ENCODE assay signal across 32 cellular contexts in the genomic region with DNA sequence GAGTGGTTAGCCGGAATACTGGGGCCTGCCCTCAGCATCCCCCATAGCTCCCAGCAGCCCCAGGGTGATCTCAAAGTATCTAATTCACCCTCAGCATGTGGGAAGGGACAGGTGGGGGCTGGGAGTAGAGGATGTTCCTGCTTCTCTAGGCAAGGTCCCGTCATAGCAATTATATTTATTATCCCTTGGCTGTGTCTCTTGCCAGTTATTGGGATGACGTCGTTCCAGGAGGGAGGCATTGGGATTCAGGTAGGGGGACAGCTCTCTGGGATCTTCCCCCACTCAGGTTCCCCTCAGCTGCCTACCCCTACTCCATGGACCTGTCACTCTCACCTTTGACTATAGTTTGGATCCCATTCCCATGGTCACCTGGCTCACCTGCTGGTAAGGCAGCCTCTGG. TPM values are rescaled to one million over a fixed set of nuclear protein-coding genes. Genes with fewer than 3 reads are reported as not detected.
"Had no signal": no experiment of that assay in that cellular context is flagged by ENCODE, and none has a peak within 500 bp of the region (broad histone marks: within the 10 kb centered on the region; RNA-seq: fewer than 3 reads in every experiment).

No MANE protein-coding gene starts in this region.

- H3K4me3 ChIP-seq: hepatocyte, left ventricle myocardium inferior, lung, psoas muscle, right atrium auricular region, right lobe of liver, smooth muscle cell, tibial nerve, uterus had no signal

- H3K36me3 Mint-ChIP-seq: mesothelial cell of epicardium; naive B cell; natural killer cell; stimulated activated memory B cell treated with anti-CD40 and anti-IgM and Interleukin-4, amounts not matched to agents 10 μg/mL and 1 μg/mL and 100 μg/mL, for 72 hours; type B pancreatic cell had no signal

- H3K4me3 Mint-ChIP-seq: mesothelial cell of epicardium; naive B cell; natural killer cell; nephron progenitor cell; stimulated activated memory B cell treated with anti-CD40 and anti-IgM and Interleukin-4, amounts not matched to agents 10 μg/mL and 1 μg/mL and 100 μg/mL, for 72 hours; stimulated activated naive CD8-positive, alpha-beta T cell treated with anti-CD3 and anti-CD28 coated beads, Interleukin-15, amount 100 ng/mL, for 72 hours; type B pancreatic cell had no signal

- H3K36me3 ChIP-seq: left ventricle myocardium inferior, right atrium auricular region, right lobe of liver, tibial nerve, uterus had no signal

- H3K9me3 ChIP-seq: left ventricle myocardium inferior, psoas muscle, right atrium auricular region, right lobe of liver, tibial nerve, uterus had no signal

- H3K4me1 Mint-ChIP-seq: naive B cell; natural killer cell; stimulated activated memory B cell treated with anti-CD40 and anti-IgM and Interleukin-4, amounts not matched to agents 10 μg/mL and 1 μg/mL and 100 μg/mL, for 72 hours; stimulated activated naive CD8-positive, alpha-beta T cell treated with anti-CD3 and anti-CD28 coated beads, Interleukin-15, amount 100 ng/mL, for 72 hours had no signal

- H3K27me3 ChIP-seq: right atrium auricular region, right lobe of liver, uterus had no signal

- H3K9me3 Mint-ChIP-seq: mesothelial cell of epicardium; naive B cell; natural killer cell; nephron progenitor cell; stimulated activated memory B cell treated with anti-CD40 and anti-IgM and Interleukin-4, amounts not matched to agents 10 μg/mL and 1 μg/mL and 100 μg/mL, for 72 hours; stimulated activated naive CD8-positive, alpha-beta T cell treated with anti-CD3 and anti-CD28 coated beads, Interleukin-15, amount 100 ng/mL, for 72 hours; type B pancreatic cell had no signal

- DNase-seq: islet precursor cell; left ventricle myocardium inferior; mesendoderm; naive B cell; natural killer cell; nephron progenitor cell; nucleus accumbens; psoas muscle; right lobe of liver; stimulated activated CD4-positive, alpha-beta T cell treated with anti-CD3 and anti-CD28 coated beads, Interleukin-1b, Interleukin-23, amount 100 ng/mL, for 48 hours; stimulated activated CD4-positive, alpha-beta T cell treated with anti-CD3 and anti-CD28 coated beads, Interleukin-2, amount 100 ng/mL, for 48 hours; stimulated activated CD4-positive, alpha-beta T cell treated with anti-CD3 and anti-CD28 coated beads, Interleukin-4, amount 100 ng/mL, for 4 hours; stimulated activated CD8-positive, alpha-beta memory T cell treated with anti-CD3 and anti-CD28 coated beads, Interleukin-4, amount 100 ng/mL, for 48 hours; stimulated activated naive CD4-positive, alpha-beta T cell treated with Interleukin-2 at 50 U/mL for 16 hours; stimulated activated naive CD8-positive, alpha-beta T cell treated with anti-CD3 and anti-CD28 coated beads, Interleukin-15, amount 100 ng/mL, for 72 hours; substantia nigra; uterus had no signal

- H3K4me1 ChIP-seq: left ventricle myocardium inferior, parathyroid adenoma, psoas muscle, right atrium auricular region, right lobe of liver, tibial nerve, uterus had no signal

- H3K27ac Mint-ChIP-seq: mesothelial cell of epicardium; natural killer cell; stimulated activated memory B cell treated with anti-CD40 and anti-IgM and Interleukin-4, amounts not matched to agents 10 μg/mL and 1 μg/mL and 100 μg/mL, for 72 hours; type B pancreatic cell had no signal

RNA-seq across cellular contexts. Expression of a gene that starts 21.0 kb away (rescaled TPM):
- total RNA-seq: kidney epithelial cell, right lobe of liver had no signal

RNA-seq across cellular contexts. Expression of a gene that starts 22.7 kb away (rescaled TPM):
- total RNA-seq: hepatocyte, kidney epithelial cell, lower leg skin, lung, mononuclear cell, right atrium auricular region, right lobe of liver had no signal

RNA-seq across cellular contexts. Expression of a gene that starts 38.8 kb away (rescaled TPM):
- total RNA-seq: hepatocyte, kidney epithelial cell, lower leg skin, mononuclear cell, natural killer cell, posterior vena cava, psoas muscle, right atrium auricular region, skeletal muscle tissue, smooth muscle cell, ureter had no signal
